In genomic region chrX:153206425-153207046, GRCh38 we compare ENCODE assay signal across 10 cellular contexts. TPM values are rescaled to one million over a fixed set of nuclear protein-coding genes. Genes with fewer than 3 reads are reported as not detected.
"Had no signal": no experiment of that assay in that cellular context is flagged by ENCODE, and none has a peak within 500 bp of the region (broad histone marks: within the 10 kb centered on the region; RNA-seq: fewer than 3 reads in every experiment).

No MANE protein-coding gene starts in this region.

- H3K4me3 Mint-ChIP-seq: GM23338, H9 had no signal

- H3K4me1 ChIP-seq: HAP-1 had no signal

- H3K4me2 ChIP-seq: GM23338 had no signal

- ATAC-seq: GM23338, HCT116 had no signal

- FAIRE-seq: H54 had no signal

- H3K9ac ChIP-seq: GM23248 had no signal

- H3K4me1 Mint-ChIP-seq: GM23338, H9 had no signal

- H3K27ac Mint-ChIP-seq: GM23338, H9 had no signal

- H3K36me3 ChIP-seq: HAP-1 had no signal

- H2AFZ ChIP-seq: GM23248, GM23338 had no signal

- H3K4me3 ChIP-seq: GM23248, GM23338, HAP-1 had no signal

- H3K27ac ChIP-seq: GM23248 had no signal

- DNase-seq: GM23248, GOT3, H7, H9, HCEC 1CT had no signal

- H3K9me3 ChIP-seq: HAP-1 had no signal

RNA-seq across cellular contexts. Expression of gene MAGEA1, which starts 27.5 kb away (rescaled TPM):
- total RNA-seq: GM23248, GM23338, H1, H7, H9 had no signal
- polyA plus RNA-seq: GM23248, GM23338, H1 had no signal
